24 cellular contexts compared by ENCODE assay signal in the genomic region with DNA sequence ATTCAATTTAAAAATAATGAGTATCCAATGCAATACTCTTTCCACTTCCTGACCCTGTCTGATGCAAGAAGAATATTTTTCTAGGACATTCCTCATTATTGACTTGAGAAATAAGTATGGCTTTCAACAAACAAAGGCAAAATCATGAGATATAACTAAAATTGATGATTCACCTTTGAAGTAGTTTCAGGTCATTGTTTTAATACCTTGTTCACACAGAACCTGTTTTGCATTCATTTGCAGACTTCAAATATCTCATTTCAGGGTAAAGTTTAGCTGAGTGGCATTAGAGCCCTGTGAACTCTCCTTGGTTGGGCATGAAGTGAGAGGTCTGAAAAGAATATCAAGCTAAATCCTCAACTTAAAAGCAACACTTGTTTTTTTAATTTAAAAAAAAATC.
"Had no signal": no experiment of that assay in that cellular context is flagged by ENCODE, and none has a peak within 500 bp of the region (broad histone marks: within the 10 kb centered on the region; RNA-seq: fewer than 3 reads in every experiment).

No MANE protein-coding gene starts in this region.

- H3K4me1 Mint-ChIP-seq: activated T-helper 17 cell treated with anti-CD3 and anti-CD28 coated beads, Interleukin-2, amount 50 U/mL, for 72 hours had no signal

- H3K27ac ChIP-seq: brain microvascular endothelial cell, KMS-11, Peyer's patch, RWPE1, VCaP had no signal

- H3K27ac Mint-ChIP-seq: activated CD4-positive, alpha-beta memory T cell treated with anti-CD3 and anti-CD28 coated beads for 36 hours; activated naive CD4-positive, alpha-beta T cell treated with anti-CD3 and anti-CD28 coated beads for 36 hours; activated naive CD8-positive, alpha-beta T cell; activated T-helper 17 cell treated with anti-CD3 and anti-CD28 coated beads, Interleukin-2, amount 50 U/mL, for 72 hours had no signal

- DNase-seq: activated CD4-positive, alpha-beta memory T cell treated with anti-CD3 and anti-CD28 coated beads for 36 hours; activated CD4-positive, alpha-beta T cell treated with anti-CD3 and anti-CD28 coated beads, Interleukin-2, amount 10 ng/mL, durations not matched to agents 7 days and 5 days; activated CD4-positive, CD25-positive, alpha-beta regulatory T cell; activated CD8-positive, alpha-beta memory T cell treated with anti-CD3 and anti-CD28 coated beads for 24 hours; activated gamma-delta T cell; activated naive CD4-positive, alpha-beta T cell treated with anti-CD3 and anti-CD28 coated beads for 36 hours; activated T-cell treated with anti-CD3 and anti-CD28 coated beads, Interleukin-2, amount 50 U/mL, for 48 hours; brain microvascular endothelial cell; MM.1S; NCI-H1105 treated with DMSO at 0.1 percent for 48 hours; NCI-H1436 treated with DMSO at 0.1 percent for 48 hours; NCI-H187; NCI-H2081; NCI-H510A treated with DMSO at 0.1 percent for 48 hours; NCI-H69; NK-92 treated with Interleukin-12 subunit alpha and Interleukin-12 subunit beta, amount 100 ng/mL, for 24 hours; OCI-M1; Peyer's patch; SHP77 had no signal

- H3K9me3 ChIP-seq: Peyer's patch had no signal

- H3K4me3 ChIP-seq: Peyer's patch had no signal

- H3K9me3 Mint-ChIP-seq: activated CD4-positive, alpha-beta memory T cell treated with anti-CD3 and anti-CD28 coated beads for 36 hours; activated naive CD4-positive, alpha-beta T cell treated with anti-CD3 and anti-CD28 coated beads for 36 hours; activated T-helper 17 cell treated with anti-CD3 and anti-CD28 coated beads, Interleukin-2, amount 50 U/mL, for 72 hours had no signal

- H3K9ac ChIP-seq: KMS-11 had no signal

- H3K4me3 Mint-ChIP-seq: activated CD4-positive, alpha-beta memory T cell treated with anti-CD3 and anti-CD28 coated beads for 36 hours; activated CD4-positive, alpha-beta T cell treated with anti-CD3 and anti-CD28 coated beads, Interleukin-2, amount 10 ng/mL, durations not matched to agents 7 days and 5 days; activated naive CD4-positive, alpha-beta T cell treated with anti-CD3 and anti-CD28 coated beads for 36 hours; activated naive CD8-positive, alpha-beta T cell; activated T-helper 17 cell treated with anti-CD3 and anti-CD28 coated beads, Interleukin-2, amount 50 U/mL, for 72 hours had no signal

- H3K4me1 ChIP-seq: Peyer's patch had no signal

- H3K36me3 ChIP-seq: brain microvascular endothelial cell, Peyer's patch had no signal

- H3K27me3 ChIP-seq: brain microvascular endothelial cell, Peyer's patch had no signal

- H3K27me3 Mint-ChIP-seq: activated CD4-positive, alpha-beta memory T cell treated with anti-CD3 and anti-CD28 coated beads for 36 hours; activated CD4-positive, alpha-beta T cell treated with anti-CD3 and anti-CD28 coated beads, Interleukin-2, amount 10 ng/mL, durations not matched to agents 7 days and 5 days; activated naive CD8-positive, alpha-beta T cell; activated T-helper 17 cell treated with anti-CD3 and anti-CD28 coated beads, Interleukin-2, amount 50 U/mL, for 72 hours had no signal

- H3K4me2 ChIP-seq: KMS-11 had no signal
